In genomic region chr1:44421374-44422028, GRCh38 we compare ENCODE assay signal across 15 cellular contexts. TPM values are rescaled to one million over a fixed set of nuclear protein-coding genes. Genes with fewer than 3 reads are reported as not detected.
A peak's percentile ranks its signal among the peaks of the same experiment; 100 is the strongest.
DNase-seq lines count a peak whose midpoint lies in the region; ATAC-seq lines count a peak whose summit lies in the region.
"Had no signal": no experiment of that assay in that cellular context is flagged by ENCODE, and none has a peak within 500 bp of the region (broad histone marks: within the 10 kb centered on the region; RNA-seq: fewer than 3 reads in every experiment).

No MANE protein-coding gene starts in this region.

- H3K9me3 ChIP-seq in BLaER1 treated with 17β-estradiol and CSF1 and Interleukin-3, amounts not matched to agents 10 nM and 100 nM (replicated peaks in 1 of 11), result no peaks in the 10 kb centered on the region
- H3K9me3 ChIP-seq: SJCRH30, stomach had no signal

- H3K4me1 ChIP-seq in BLaER1 treated with 17β-estradiol and CSF1 and Interleukin-3, amounts not matched to agents 10 nM and 100 nM, result peaks cover 25 to 58% (median 50%) of the 10 kb centered on the region in 10 experiments
- H3K4me1 ChIP-seq: SJCRH30 had no signal

- no peak overlapping the region for H3K4me3 ChIP-seq in BLaER1 treated with 17β-estradiol and CSF1 and Interleukin-3, amounts not matched to agents 10 nM and 100 nM
- H3K4me3 ChIP-seq in H7 (ENCODE audit: insufficient read depth, low read depth, low read length), result no peak overlapping the region
- H3K4me3 ChIP-seq: SJCRH30, stomach had no signal

- H4K20me1 ChIP-seq in BLaER1 treated with 17β-estradiol and CSF1 and Interleukin-3, amounts not matched to agents 10 nM and 100 nM, result peaks cover 0 to 29% (median 20%) of the 10 kb centered on the region in 11 experiments; a peak in 16 of 22 replicates

- H3K4me2 ChIP-seq in BLaER1 treated with 17β-estradiol and CSF1 and Interleukin-3, amounts not matched to agents 10 nM and 100 nM, result peak overlapping the region in 9 of 11 experiments; percentile 27 to 84 (median 80); a peak in 16 of 22 replicates

- no peak overlapping the region for H3K27ac ChIP-seq in BLaER1 treated with 17β-estradiol and CSF1 and Interleukin-3, amounts not matched to agents 10 nM and 100 nM
- H3K27ac ChIP-seq: SJCRH30 had no signal

- peaks cover 56 to 97% (median 83%) of the 10 kb centered on the region in 11 experiments for H3K27me3 ChIP-seq in BLaER1 treated with 17β-estradiol and CSF1 and Interleukin-3, amounts not matched to agents 10 nM and 100 nM
- peaks cover 19% of the 10 kb centered on the region for H3K27me3 ChIP-seq in H7 (ENCODE audit: control insufficient read depth, insufficient read depth, low read length)

- no peak overlapping the region for H3K9ac ChIP-seq in BLaER1 treated with 17β-estradiol and CSF1 and Interleukin-3, amounts not matched to agents 10 nM and 100 nM

- peak; percentile 59 for DNase-seq in H7
- peak; percentile 98 for DNase-seq in NCI-H82 treated with DMSO at 0.1 percent for 48 hours (lab: John Stamatoyannopoulos, UW; ENCODE audit: unreplicated experiment)
- peak; percentile 62 for DNase-seq in left kidney (ENCODE audit: low read depth, low spot score)
- DNase-seq in T1000 (lab: John Stamatoyannopoulos, UW), result no peak
- DNase-seq: activated CD4-positive, alpha-beta T cell treated with anti-CD3 and anti-CD28 coated beads, Interleukin-2, amount 10 ng/mL, durations not matched to agents 24 days and 14 days; activated naive CD4-positive, alpha-beta T cell treated with anti-CD3 and anti-CD28 coated beads, Interleukin-2, amount 50 U/mL, for 16 hours; cortex of kidney; HCEC 1CT; mesendoderm; OCI-M1; SJCRH30; stomach had no signal

- H3K36me3 ChIP-seq in BLaER1 treated with 17β-estradiol and CSF1 and Interleukin-3, amounts not matched to agents 10 nM and 100 nM, result no peaks in the 10 kb centered on the region
- H3K36me3 ChIP-seq in H7 (replicated peaks; ENCODE audit: control insufficient read depth, insufficient read depth, low read length), result no peaks in the 10 kb centered on the region
- H3K36me3 ChIP-seq: SJCRH30, stomach had no signal

- no peak for ATAC-seq in GM21529 (IDR thresholded peaks at IDR 0.05; ENCODE audit: unreplicated experiment)
- no peak for ATAC-seq in GM18498 (IDR thresholded peaks at IDR 0.05; ENCODE audit: unreplicated experiment)

RNA-seq across cellular contexts. Expression of gene RNF220, which starts 16.4 kb away (rescaled TPM):
- 187 and 189 TPM in 2 replicates for total RNA-seq in H7 (2014; rRNA removed; shearing (Covaris generic))
